Comparison of ENCODE assay signal across 18 cellular contexts in the genomic region with DNA sequence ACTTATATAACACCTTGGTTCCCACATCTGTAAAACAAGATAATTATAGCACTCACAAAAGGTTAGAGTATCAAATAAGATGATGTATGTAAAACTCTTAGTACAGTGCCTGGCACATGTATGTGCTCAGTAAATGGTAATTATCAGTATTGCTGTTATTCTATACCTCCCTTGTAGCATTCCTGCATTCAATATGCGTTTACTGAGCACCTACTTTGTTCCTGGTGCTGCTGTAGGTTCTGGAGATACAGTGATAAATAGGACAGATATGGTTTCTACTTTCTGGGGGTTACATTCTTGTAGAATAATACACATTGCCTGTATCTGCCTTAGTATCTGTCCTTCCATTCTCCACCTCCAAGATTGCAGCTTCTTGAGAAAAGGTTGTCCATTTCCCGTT. TPM values are rescaled to one million over a fixed set of nuclear protein-coding genes. Genes with fewer than 3 reads are reported as not detected.
DNase-seq lines count a peak whose midpoint lies in the region; ATAC-seq and TF ChIP-seq lines count a peak whose summit lies in the region.
"Had no signal": no experiment of that assay in that cellular context is flagged by ENCODE, and none has a peak within 500 bp of the region (broad histone marks: within the 10 kb centered on the region; RNA-seq: fewer than 3 reads in every experiment).

No MANE protein-coding gene starts in this region.

- TF ChIP-seq CTCF in CD4-positive, alpha-beta T cell (IDR thresholded peaks at IDR 0.05): no peak
- no peak for TF ChIP-seq CTCF in upper lobe of right lung (IDR thresholded peaks at IDR 0.05)

- H3K36me3 ChIP-seq in ACC112 (ENCODE audit: insufficient read depth, low read length): peaks cover 7% of the 10 kb centered on the region
- peaks cover 26% of the 10 kb centered on the region for H3K36me3 ChIP-seq in upper lobe of right lung

- peaks cover 20% of the 10 kb centered on the region for H3K79me2 ChIP-seq in ACC112 (ENCODE audit: control insufficient read depth, insufficient read depth, low read length, unreplicated experiment)

- H3K27ac ChIP-seq in ACC112 (ENCODE audit: low read depth, low read length): no peak overlapping the region
- H3K27ac ChIP-seq in CD4-positive, alpha-beta T cell (ENCODE audit: low read depth, low read length): no peak overlapping the region
- no peak overlapping the region for H3K27ac ChIP-seq in upper lobe of right lung
- H3K27ac ChIP-seq: ascending aorta had no signal

- peak overlapping the region; percentile 45 for H2AFZ ChIP-seq in ACC112 (ENCODE audit: low read length, unreplicated experiment)

- POLR2A ChIA-PET in CD4-positive, alpha-beta T cell (lab: Charles Lee): no interaction called here

- DNase-seq in CD4-positive, alpha-beta T cell: no peak
- no peak for DNase-seq in effector memory CD8-positive, alpha-beta T cell
- DNase-seq in NCI-H82 treated with DMSO at 0.1 percent for 48 hours (lab: John Stamatoyannopoulos, UW; ENCODE audit: unreplicated experiment) (no peak), upper lobe of right lung (no peak)
- DNase-seq: activated naive CD4-positive, alpha-beta T cell treated with Interleukin-2 at 50 U/mL for 16 hours; gastrocnemius medialis; hypothalamus; mucosa of descending colon; NCI-H1694; NCI-H2171 treated with DMSO at 0.1 percent for 48 hours; NCI-H69; nucleus accumbens; retina; stimulated activated CD4-positive, alpha-beta T cell treated with anti-CD3 and anti-CD28 coated beads, Interleukin-4, amount 100 ng/mL, for 4 hours had no signal

- H3K4me3 ChIP-seq in ACC112 (ENCODE audit: low read depth, low read length) (no peak overlapping the region), upper lobe of right lung (no peak overlapping the region)
- H3K4me3 ChIP-seq: mucosa of descending colon had no signal

- H3K27me3 Mint-ChIP-seq in CD4-positive, alpha-beta T cell: peaks cover 5% of the 10 kb centered on the region
- H3K27me3 Mint-ChIP-seq in effector memory CD8-positive, alpha-beta T cell: peaks cover 5 to 8% of the 10 kb centered on the region in 2 donors

- peaks cover 37% of the 10 kb centered on the region for H3K36me3 Mint-ChIP-seq in CD4-positive, alpha-beta T cell (ENCODE audit: low read depth)
- H3K36me3 Mint-ChIP-seq in effector memory CD8-positive, alpha-beta T cell (ENCODE audit: insufficient read depth): peaks cover 26% of the 10 kb centered on the region

- no peaks in the 10 kb centered on the region for H3K9me3 ChIP-seq in CD4-positive, alpha-beta T cell (ENCODE audit: control insufficient read depth, low read length)
- H3K9me3 ChIP-seq in upper lobe of right lung: no peaks in the 10 kb centered on the region
- H3K9me3 ChIP-seq: ascending aorta, gastrocnemius medialis, mucosa of descending colon had no signal

- H3K4me3 Mint-ChIP-seq in CD4-positive, alpha-beta T cell: peak overlapping the region; percentile 64
- H3K4me3 Mint-ChIP-seq in effector memory CD8-positive, alpha-beta T cell: peak overlapping the region; percentile 41 to 88

- ATAC-seq in CD4-positive, alpha-beta T cell (ENCODE audit: poor library complexity): no peak
- no peak for ATAC-seq in effector memory CD8-positive, alpha-beta T cell (replicated peaks)
- ATAC-seq in HG03045 (IDR thresholded peaks at IDR 0.05; ENCODE audit: unreplicated experiment): no peak
- ATAC-seq in upper lobe of right lung: no peak
- ATAC-seq: gastrocnemius medialis, mucosa of descending colon had no signal

- H3K9me3 Mint-ChIP-seq in CD4-positive, alpha-beta T cell: no peaks in the 10 kb centered on the region
- no peaks in the 10 kb centered on the region for H3K9me3 Mint-ChIP-seq in effector memory CD8-positive, alpha-beta T cell

- H3K4me1 ChIP-seq in ACC112 (ENCODE audit: control insufficient read depth, insufficient read depth, low read length, unreplicated experiment): peaks cover 4% of the 10 kb centered on the region
- peaks cover 18% of the 10 kb centered on the region for H3K4me1 ChIP-seq in upper lobe of right lung

- H3K27ac Mint-ChIP-seq in CD4-positive, alpha-beta T cell: peak overlapping the region; percentile 73
- H3K27ac Mint-ChIP-seq in effector memory CD8-positive, alpha-beta T cell: peak overlapping the region in 1 of 2 donors; percentile 29

- no peaks in the 10 kb centered on the region for H3K27me3 ChIP-seq in ACC112 (ENCODE audit: insufficient read depth, low read length)
- no peaks in the 10 kb centered on the region for H3K27me3 ChIP-seq in CD4-positive, alpha-beta T cell (ENCODE audit: control insufficient read depth, insufficient read depth, low read length)
- no peaks in the 10 kb centered on the region for H3K27me3 ChIP-seq in upper lobe of right lung
- H3K27me3 ChIP-seq: ascending aorta, gastrocnemius medialis had no signal

- CTCF ChIA-PET in CD4-positive, alpha-beta T cell (lab: Charles Lee): interaction anchor here (0.6 kb wide), 1 partner anchor 15 kb away, joined by 5 read pairs; no protein-coding TSS in a partner anchor

- intact Hi-C loops in CD4-positive, alpha-beta T cell (cut with DNase I, micrococcal nuclease): loop anchor here (1.0 to 2.0 kb wide), 3 partner anchors 31 to 59 kb away; a partner anchor contains a TSS
- intact Hi-C loops in upper lobe of right lung (cut with DNase I): no loop called here

- H3K4me1 Mint-ChIP-seq in CD4-positive, alpha-beta T cell (ENCODE audit: low read depth): peaks cover 36% of the 10 kb centered on the region
- peaks cover 19 to 23% of the 10 kb centered on the region in 2 donors for H3K4me1 Mint-ChIP-seq in effector memory CD8-positive, alpha-beta T cell (ENCODE audit: low read depth in 2 of 2)

RNA-seq across cellular contexts. Expression of a gene that starts 1.2 kb away (rescaled TPM):
- 100 to 1,000 TPM; 223 to 225 TPM for total RNA-seq in CD4-positive, alpha-beta T cell
- 231 TPM for total RNA-seq in upper lobe of right lung

RNA-seq across cellular contexts. Expression of a gene that starts 31.6 kb away (rescaled TPM):
- 10 to 100 TPM; 10.6 to 11.9 TPM for total RNA-seq in CD4-positive, alpha-beta T cell
- total RNA-seq in upper lobe of right lung: 37.0 TPM

RNA-seq across cellular contexts. Expression of a gene that starts 32.6 kb away (rescaled TPM):
- 1 to 10 TPM; 7.0 to 8.7 TPM for total RNA-seq in CD4-positive, alpha-beta T cell
- 49.7 TPM for total RNA-seq in upper lobe of right lung

RNA-seq across cellular contexts. Expression of a gene that starts 39.0 kb away (rescaled TPM):
- 1 to 10 TPM in 1 of 2 experiments, under 1 TPM in 1; 0.58 to 1.3 TPM for total RNA-seq in CD4-positive, alpha-beta T cell
- total RNA-seq in upper lobe of right lung: 62.0 TPM
- total RNA-seq: ascending aorta, cerebellum had no signal

RNA-seq across cellular contexts. Expression of a gene that starts 43.6 kb away (rescaled TPM):
- total RNA-seq in CD4-positive, alpha-beta T cell: 10 to 100 TPM; 54.8 to 62.4 TPM
- total RNA-seq in upper lobe of right lung: 220 TPM
